In genomic region chr21:45474323-45474950, GRCh38 we compare ENCODE assay signal across 17 cellular contexts.
A peak's percentile ranks its signal among the peaks of the same experiment; 100 is the strongest.
DNase-seq lines count a peak whose midpoint lies in the region; ATAC-seq, FAIRE-seq and TF ChIP-seq lines count a peak whose summit lies in the region.
"Had no signal": no experiment of that assay in that cellular context is flagged by ENCODE, and none has a peak within 500 bp of the region (broad histone marks: within the 10 kb centered on the region; RNA-seq: fewer than 3 reads in every experiment).

No MANE protein-coding gene starts in this region.

- DNase-seq in Daoy (ENCODE audit: low read depth) (peak; percentile 33), bronchial epithelial cell (ENCODE audit: low read depth) (no peak), nucleus accumbens (lab: John Stamatoyannopoulos, UW) (no peak), HUDEP-2 (lab: John Stamatoyannopoulos, UW; ENCODE audit: unreplicated experiment in 76 of 76) (no peak)
- DNase-seq in naive thymus-derived CD8-positive, alpha-beta T cell = no peak
- no peak for DNase-seq in activated T-cell treated with anti-CD3 and anti-CD28 coated beads, Interleukin-2, amount 50 U/mL, for 48 hours
- DNase-seq: activated CD4-positive, alpha-beta T cell treated with anti-CD3 and anti-CD28 coated beads, Interleukin-2, amount 50 U/mL, for 1 hour; AML-193; NCI-H146; ovary; stimulated activated CD8-positive, alpha-beta memory T cell treated with anti-CD3 and anti-CD28 coated beads, Interleukin-4, amount 100 ng/mL, for 48 hours had no signal

- H3K9me3 Mint-ChIP-seq in naive thymus-derived CD8-positive, alpha-beta T cell = no peaks in the 10 kb centered on the region

- H3K27me3 Mint-ChIP-seq in naive thymus-derived CD8-positive, alpha-beta T cell = no peaks in the 10 kb centered on the region

- H3K9me3 ChIP-seq in HEK293 (ENCODE audit: control insufficient read depth, insufficient read depth, low read depth, low read length) = no peaks in the 10 kb centered on the region
- H3K9me3 ChIP-seq: heart left ventricle, ovary, right atrium auricular region had no signal

- CTCF ChIA-PET in HEK293 (lab: Yijun Ruan, JAX) = no interaction called here

- no peak for ATAC-seq in naive thymus-derived CD8-positive, alpha-beta T cell
- ATAC-seq in HG03571 (IDR thresholded peaks at IDR 0.05; ENCODE audit: unreplicated experiment) = no peak
- ATAC-seq: heart left ventricle had no signal

- peaks cover 3 to 41% of the 10 kb centered on the region in 2 experiments; a peak in 2 of 3 replicates for H3K36me3 ChIP-seq in HEK293 (ENCODE audit: control insufficient read depth in 2 of 2, insufficient read depth in 1 of 2, low read length in 2 of 2)
- H3K36me3 ChIP-seq in bronchial epithelial cell (ENCODE audit: control insufficient read depth, insufficient read depth, low read length) = no peaks in the 10 kb centered on the region
- H3K36me3 ChIP-seq: ovary had no signal

- H3K4me1 ChIP-seq in HEK293 (ENCODE audit: control insufficient read depth, insufficient read depth, low read length) = peaks cover 5% of the 10 kb centered on the region

- H3K36me3 Mint-ChIP-seq in naive thymus-derived CD8-positive, alpha-beta T cell = no peaks in the 10 kb centered on the region

- no peaks in the 10 kb centered on the region for H3K27me3 ChIP-seq in bronchial epithelial cell (ENCODE audit: control insufficient read depth, insufficient read depth, low read length)
- H3K27me3 ChIP-seq: heart left ventricle, ovary, right atrium auricular region had no signal

- H3K4me3 Mint-ChIP-seq in naive thymus-derived CD8-positive, alpha-beta T cell = peak overlapping the region in 1 of 10 donors; percentile 16

- POLR2A ChIA-PET in HEK293 (lab: Yijun Ruan, JAX) = no interaction called here
- POLR2A ChIA-PET in naive thymus-derived CD8-positive, alpha-beta T cell (lab: Charles Lee) = interaction anchor here (1.3 kb wide), 1 partner anchor 8 kb away, joined by 4 read pairs; no protein-coding TSS in a partner anchor

- H3K4me3 ChIP-seq in HEK293 (ENCODE audit: low read depth, low read length) = no peak overlapping the region
- H3K4me3 ChIP-seq in bronchial epithelial cell (ENCODE audit: low read depth, low read length) = no peak overlapping the region
- H3K4me3 ChIP-seq: heart left ventricle, ovary, right atrium auricular region had no signal

- H3K27ac Mint-ChIP-seq in naive thymus-derived CD8-positive, alpha-beta T cell = peak overlapping the region in 8 of 10 donors; percentile 9 to 91 (median 72)

- H3K27ac ChIP-seq in HEK293 (ENCODE audit: extremely low read depth, low read depth, low read length) = no peak overlapping the region
- H3K27ac ChIP-seq: heart left ventricle, HL-60, ovary, right atrium auricular region had no signal

- TF ChIP-seq CTCF in HEK293 (tag by site-specific recombination; IDR thresholded peaks at IDR 0.05) = no peak
- TF ChIP-seq CTCF in bronchial epithelial cell (IDR thresholded peaks at IDR 0.05; ENCODE audit: insufficient read depth, low read length, severe bottlenecking) = no peak

- peak; percentile 92 for FAIRE-seq in bronchial epithelial cell (lab: Jason Lieb, UNC)
- FAIRE-seq: GM18507 had no signal

- peaks cover 18 to 45% (median 40%) of the 10 kb centered on the region in 4 donors for H3K4me1 Mint-ChIP-seq in naive thymus-derived CD8-positive, alpha-beta T cell

TF ChIP-seq in HEK293, 187 proteins besides CTCF, POLR2A, EP300 and RAD21 (continues in another document):
- no peak for TF ChIP-seq ZSCAN30 (tag by site-specific recombination; IDR thresholded peaks at IDR 0.05)
- TF ChIP-seq ELK4 (IDR thresholded peaks at IDR 0.05; ENCODE audit: borderline replicate concordance, low read depth, low read length) = no peak
- no peak for TF ChIP-seq SP2 (tag by site-specific recombination; IDR thresholded peaks at IDR 0.05)
- TF ChIP-seq ZNF202 (tag by site-specific recombination; IDR thresholded peaks at IDR 0.05; ENCODE audit: borderline replicate concordance) = no peak
- no peak for TF ChIP-seq ZNF423 (tag by site-specific recombination; IDR thresholded peaks at IDR 0.05)
- TF ChIP-seq ZFHX2 (tag by site-specific recombination; conservative IDR thresholded peaks at IDR 0.05) = no peak
- no peak for TF ChIP-seq WT1 (tag by site-specific recombination; IDR thresholded peaks at IDR 0.05)
- no peak for TF ChIP-seq KLF17 (tag by site-specific recombination; IDR thresholded peaks at IDR 0.05)
- 0 out of 2 replicates have a peak, but pooled peaks have one; percentile 98 for TF ChIP-seq ZNF521 (tag by site-specific recombination; IDR thresholded peaks at IDR 0.05)
- no peak; the same call in 1 of the 2 replicates for TF ChIP-seq ZNF707 (tag by site-specific recombination; IDR thresholded peaks at IDR 0.05)
- no peak for TF ChIP-seq ZNF366 (tag by site-specific recombination; conservative IDR thresholded peaks at IDR 0.05)
- TF ChIP-seq ZNF571 (tag by site-specific recombination; IDR thresholded peaks at IDR 0.05) = peak; percentile 80; the same call in 1 of the 2 replicates
- TF ChIP-seq ZNF394 (tag by site-specific recombination; IDR thresholded peaks at IDR 0.05; ENCODE audit: borderline replicate concordance) = no peak
- no peak for TF ChIP-seq AEBP2 (tag by site-specific recombination; IDR thresholded peaks at IDR 0.05; ENCODE audit: borderline replicate concordance)
- no peak for TF ChIP-seq ZNF132 (tag by site-specific recombination; IDR thresholded peaks at IDR 0.05; ENCODE audit: borderline replicate concordance)
- TF ChIP-seq ZFP41 (tag by site-specific recombination; IDR thresholded peaks at IDR 0.05; ENCODE audit: borderline replicate concordance) = no peak
- TF ChIP-seq ZNF692 (tag by site-specific recombination; IDR thresholded peaks at IDR 0.05) = no peak
- no peak for TF ChIP-seq ZNF223 (tag by site-specific recombination; IDR thresholded peaks at IDR 0.05)
- no peak for TF ChIP-seq FEZF1 (tag by site-specific recombination; IDR thresholded peaks at IDR 0.05)
- peak; percentile 73; the same call in 1 of the 2 replicates for TF ChIP-seq ZNF112 (tag by site-specific recombination; IDR thresholded peaks at IDR 0.05)
- TF ChIP-seq SP3 (tag by site-specific recombination; IDR thresholded peaks at IDR 0.05) = no peak
- TF ChIP-seq ZSCAN5A (tag by site-specific recombination; IDR thresholded peaks at IDR 0.05) = 0 out of 2 replicates have a peak, but pooled peaks have one; percentile 13
